In the genomic region with DNA sequence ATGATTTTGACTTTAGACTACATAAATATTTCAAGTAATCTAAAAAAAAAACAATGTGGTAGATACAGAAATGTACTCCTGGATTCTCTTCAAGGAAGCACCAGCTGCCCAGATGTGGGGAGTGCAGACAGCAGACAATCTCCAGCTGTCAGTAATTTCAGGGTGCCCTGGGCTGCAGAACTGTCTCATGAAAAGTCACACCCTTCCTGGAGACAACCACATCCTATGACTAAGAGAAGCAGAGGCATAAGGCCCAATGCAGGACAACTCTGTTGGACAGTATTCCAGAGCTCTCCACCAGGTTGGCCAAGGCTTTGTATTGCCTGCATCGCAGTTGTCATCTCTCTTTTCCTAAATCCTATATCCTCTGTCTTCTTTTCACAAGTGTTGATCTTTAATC, we compare ENCODE assay signal across 15 cellular contexts. TPM values are rescaled to one million over a fixed set of nuclear protein-coding genes. Genes with fewer than 3 reads are reported as not detected.
DNase-seq lines count a peak whose midpoint lies in the region; ATAC-seq and TF ChIP-seq lines count a peak whose summit lies in the region.
"Had no signal": no experiment of that assay in that cellular context is flagged by ENCODE, and none has a peak within 500 bp of the region (broad histone marks: within the 10 kb centered on the region; RNA-seq: fewer than 3 reads in every experiment).

No MANE protein-coding gene starts in this region.

- peak in 1 of 2 donors; percentile 46 for ATAC-seq in naive thymus-derived CD8-positive, alpha-beta T cell
- ATAC-seq in GM19351 (IDR thresholded peaks at IDR 0.05; ENCODE audit: unreplicated experiment) (no peak), upper lobe of left lung (ENCODE audit: low FRiP score in 2 of 2) (no peak)

- no peaks in the 10 kb centered on the region for H4K20me1 ChIP-seq in PC-9 (ENCODE audit: insufficient read depth)

- no peaks in the 10 kb centered on the region for H3K27me3 ChIP-seq in PC-9 (ENCODE audit: insufficient read depth, low read depth)
- no peaks in the 10 kb centered on the region for H3K27me3 ChIP-seq in upper lobe of left lung

- H3K9me2 ChIP-seq in PC-9 (ENCODE audit: insufficient read depth), result no peaks in the 10 kb centered on the region

- no peaks in the 10 kb centered on the region for H3K4me1 ChIP-seq in PC-9 (replicated peaks; ENCODE audit: insufficient read depth)
- H3K4me1 ChIP-seq in upper lobe of left lung, result no peaks in the 10 kb centered on the region

- no peaks in the 10 kb centered on the region for H3K79me2 ChIP-seq in PC-9 (ENCODE audit: low read depth)

- intact Hi-C loops in PC-9 (cut with micrococcal nuclease; ENCODE audit: unreplicated experiment), result no loop called here

- DNase-seq in activated CD4-positive, alpha-beta T cell treated with anti-CD3 and anti-CD28 coated beads, Interleukin-2, amount 50 U/mL, for 1 hour, result peak; percentile 4
- DNase-seq in activated CD4-positive, alpha-beta T cell treated with anti-CD3 and anti-CD28 coated beads for 1 hour, result no peak
- DNase-seq in M059J (ENCODE audit: low read depth), result peak; percentile 3
- DNase-seq in astrocyte of the spinal cord (ENCODE audit: low read depth, low spot score), result peak; percentile 5
- DNase-seq in naive thymus-derived CD8-positive, alpha-beta T cell, result no peak
- no peak for DNase-seq in PC-9
- DNase-seq in upper lobe of left lung, result no peak
- DNase-seq: DMS79, hypothalamus, NCI-H2171 treated with DMSO at 0.1 percent for 48 hours, WERI-Rb-1 had no signal

- in situ Hi-C loops in astrocyte of the spinal cord (cut with HindIII; ENCODE audit: low sequenced_read_pairs), result no loop called here

- POLR2A ChIA-PET in naive thymus-derived CD8-positive, alpha-beta T cell (lab: Charles Lee), result no interaction called here
- POLR2A ChIA-PET in PC-9 (lab: Charles Lee; ENCODE audit: unreplicated experiment), result no interaction called here

- no TSS peak for BruUV-seq in PC-9 (replicated peaks; lab: Mats Ljungman, UMichigan)

- no peak overlapping the region for H3K4me2 ChIP-seq in PC-9

- TF ChIP-seq CTCF in astrocyte of the spinal cord (IDR thresholded peaks at IDR 0.05; ENCODE audit: low read depth, low read length) (no peak), PC-9 (conservative IDR thresholded peaks at IDR 0.05) (no peak), upper lobe of left lung (IDR thresholded peaks at IDR 0.05) (no peak)

- TF ChIP-seq POLR2A in upper lobe of left lung (IDR thresholded peaks at IDR 0.05), result no peak

- H2AFZ ChIP-seq in PC-9, result no peak overlapping the region

- H3K4me3 ChIP-seq in astrocyte of the spinal cord (ENCODE audit: low read depth, low read length) (no peak overlapping the region), PC-9 (no peak overlapping the region), upper lobe of left lung (no peak overlapping the region)
- H3K4me3 ChIP-seq: thoracic aorta had no signal

- H3K4me3 Mint-ChIP-seq in naive thymus-derived CD8-positive, alpha-beta T cell, result peak overlapping the region in 4 of 10 donors; percentile 7 to 15 (median 8)
- H3K4me3 Mint-ChIP-seq: memory B cell had no signal

- peaks cover 8 to 22% (median 19%) of the 10 kb centered on the region in 4 donors for H3K4me1 Mint-ChIP-seq in naive thymus-derived CD8-positive, alpha-beta T cell

- peaks cover 6 to 17% (median 9%) of the 10 kb centered on the region in 9 donors for H3K9me3 Mint-ChIP-seq in naive thymus-derived CD8-positive, alpha-beta T cell
- H3K9me3 Mint-ChIP-seq: memory B cell had no signal

- H3K36me3 Mint-ChIP-seq in naive thymus-derived CD8-positive, alpha-beta T cell, result peaks cover 0 to 11% (median 6%) of the 10 kb centered on the region in 3 donors
- H3K36me3 Mint-ChIP-seq: memory B cell had no signal

- no peaks in the 10 kb centered on the region for H3F3A ChIP-seq in PC-9 (ENCODE audit: insufficient read depth, low read depth)

- H3K36me3 ChIP-seq in PC-9 (ENCODE audit: low read depth) (no peaks in the 10 kb centered on the region), upper lobe of left lung (no peaks in the 10 kb centered on the region)
- H3K36me3 ChIP-seq: thoracic aorta, WERI-Rb-1 had no signal

- 74 to 85% methylated on average over 1 of the region's 1 CpG for WGBS in upper lobe of left lung, 2 donors

- H3K27ac ChIP-seq in PC-9 (no peak overlapping the region), upper lobe of left lung (no peak overlapping the region)
- H3K27ac ChIP-seq: thoracic aorta, WERI-Rb-1 had no signal

- H3K27ac Mint-ChIP-seq in naive thymus-derived CD8-positive, alpha-beta T cell, result peak overlapping the region in 6 of 10 donors; percentile 34 to 74 (median 40)
- H3K27ac Mint-ChIP-seq: activated naive CD8-positive, alpha-beta T cell; memory B cell had no signal

- CTCF ChIA-PET in PC-9 (lab: Charles Lee), result no interaction called here

- TF ChIP-seq EP300 in upper lobe of left lung (IDR thresholded peaks at IDR 0.05), result no peak

- H3K27me3 Mint-ChIP-seq in naive thymus-derived CD8-positive, alpha-beta T cell, result no peaks in the 10 kb centered on the region
- H3K27me3 Mint-ChIP-seq: activated naive CD8-positive, alpha-beta T cell; memory B cell had no signal

- H3K9me3 ChIP-seq in PC-9 (ENCODE audit: insufficient read depth, low read depth) (no peaks in the 10 kb centered on the region), upper lobe of left lung (no peaks in the 10 kb centered on the region)
- H3K9me3 ChIP-seq: thoracic aorta had no signal

RNA-seq across cellular contexts. Expression of a gene that starts 34.4 kb away (rescaled TPM):
- total RNA-seq in M059J (2014; rRNA removed; shearing (Covaris generic)), result 11.2 and 16.5 TPM in 2 replicates
- total RNA-seq in naive thymus-derived CD8-positive, alpha-beta T cell, result 10 to 100 TPM; 63.8 to 63.9 TPM
- polyA plus RNA-seq in naive thymus-derived CD8-positive, alpha-beta T cell, result 1 to 10 TPM; 4.5 to 6.3 (median 5.1) TPM
- total RNA-seq in PC-9 (2021) (44.0 and 48.4 TPM in 2 replicates), upper lobe of left lung (100 to 1,000 TPM in 3 of 6 donors, 10 to 100 TPM in 3; 54.3 to 235 (median 104) TPM)

Comparison
In these comparisons a context has a peak if more than half of its experiments do, and no peak if none do; other contexts are left out.
1. DNase-seq: peak in activated CD4-positive, alpha-beta T cell treated with anti-CD3 and anti-CD28 coated beads, Interleukin-2, amount 50 U/mL, for 1 hour (single experiment), M059J (single experiment) and astrocyte of the spinal cord (single experiment); none in activated CD4-positive, alpha-beta T cell treated with anti-CD3 and anti-CD28 coated beads for 1 hour (single experiment), naive thymus-derived CD8-positive, alpha-beta T cell (0 of 10), PC-9 (0 of 2) and upper lobe of left lung (0 of 2).